In the genomic region with DNA sequence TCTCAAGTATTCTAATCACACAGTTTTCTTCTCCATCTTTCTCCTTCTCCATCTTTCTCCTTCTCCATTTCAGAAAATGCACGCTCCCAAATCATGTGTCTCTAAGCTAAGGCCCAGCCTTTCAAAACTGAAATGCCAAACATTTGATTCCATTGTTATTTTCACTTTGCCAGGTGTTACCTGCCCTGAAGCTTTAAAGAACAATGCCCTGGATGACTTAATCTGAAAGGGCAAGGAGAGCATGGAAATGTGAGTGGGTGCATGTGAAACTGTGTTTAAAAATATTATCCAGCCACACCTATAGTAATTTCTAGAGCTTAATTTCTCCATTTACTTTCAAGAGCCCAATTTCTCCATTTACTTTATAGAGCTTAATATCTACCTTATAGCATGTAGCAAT, we compare ENCODE assay signal across 22 cellular contexts. TPM values are rescaled to one million over a fixed set of nuclear protein-coding genes. Genes with fewer than 3 reads are reported as not detected.
DNase-seq lines count a peak whose midpoint lies in the region; ATAC-seq and TF ChIP-seq lines count a peak whose summit lies in the region.
"Had no signal": no experiment of that assay in that cellular context is flagged by ENCODE, and none has a peak within 500 bp of the region (broad histone marks: within the 10 kb centered on the region; RNA-seq: fewer than 3 reads in every experiment).

No MANE protein-coding gene starts in this region.

- H3K18ac ChIP-seq in mesendoderm (ENCODE audit: low read length): no peak overlapping the region

- no peak overlapping the region for H3K27ac ChIP-seq in HCT116 (ENCODE audit: low read depth, low read length)
- no peak overlapping the region for H3K27ac ChIP-seq in mesendoderm (ENCODE audit: low read depth, low read length)
- H3K27ac ChIP-seq: RWPE1, SK-N-MC had no signal

- TF ChIP-seq CTCF in HCT116 (IDR thresholded peaks at IDR 0.05 in 2 of 3, conservative IDR thresholded peaks at IDR 0.05 in 1 of 3; ENCODE audit: borderline replicate concordance in 1 of 3, insufficient read depth in 1 of 3, low read depth in 2 of 3, low read length in 2 of 3): no peak
- no peak for TF ChIP-seq CTCF in Calu3 (IDR thresholded peaks at IDR 0.05; ENCODE audit: unreplicated experiment)

- no TSS peak for BruUV-seq in HCT116 (replicated peaks; lab: Mats Ljungman, UMichigan)
- no TSS peak for BruUV-seq in Calu3 (replicated peaks; lab: Mats Ljungman, UMichigan)

- H3K79me2 ChIP-seq in HCT116 (ENCODE audit: insufficient read depth, low read length) (no peaks in the 10 kb centered on the region), mesendoderm (ENCODE audit: control insufficient read depth, insufficient read depth, low read length) (no peaks in the 10 kb centered on the region)

- RAD21 ChIA-PET in HCT116 (lab: Charles Lee; ENCODE audit: low non-redundant PET in 1 of 2, low total read pairs in 2 of 2, uncharacterized antibody in 2 of 2, unreplicated experiment in 2 of 2): no interaction called here

- H3K36me3 Mint-ChIP-seq in Calu3 (ENCODE audit: insufficient read depth, unreplicated experiment): no peaks in the 10 kb centered on the region
- H3K36me3 Mint-ChIP-seq: CD4-positive, CD25-positive, alpha-beta regulatory T cell had no signal

- WGBS in mesendoderm (ENCODE audit: extremely low coverage, insufficient coverage, low lambda C conversion rate): no CpG with 5 or more reads among the region's 1 CpG

- peaks cover 4% of the 10 kb centered on the region for H3K9me3 Mint-ChIP-seq in Calu3 (ENCODE audit: low read depth, unreplicated experiment)

- H2BK120ac ChIP-seq in mesendoderm (ENCODE audit: low read depth, low read length): no peak overlapping the region

- H2AK5ac ChIP-seq in mesendoderm (ENCODE audit: low read length): no peak overlapping the region

- H2AFZ ChIP-seq in HCT116 (ENCODE audit: low read depth, low read length, poor library complexity, severe bottlenecking): peak overlapping the region; percentile 46

- no peak for ATAC-seq in HCT116
- ATAC-seq: GM12878, T-helper 17 cell had no signal

- no peak overlapping the region for H3K4ac ChIP-seq in mesendoderm (ENCODE audit: low read depth, low read length)

- H3K23ac ChIP-seq in mesendoderm (ENCODE audit: low read length): no peak overlapping the region

- no peak overlapping the region for H4K8ac ChIP-seq in mesendoderm (ENCODE audit: low read depth, low read length)

- H3K9me2 ChIP-seq in HCT116 (ENCODE audit: insufficient read depth): no peaks in the 10 kb centered on the region

- no peaks in the 10 kb centered on the region for H3K27me3 Mint-ChIP-seq in Calu3 (ENCODE audit: unreplicated experiment)

- intact Hi-C loops in HCT116 (cut with micrococcal nuclease) (no loop called here), Calu3 (cut with micrococcal nuclease; ENCODE audit: unreplicated experiment) (no loop called here)

- H3K4me1 ChIP-seq in HCT116 (ENCODE audit: control insufficient read depth in 1 of 2, insufficient read depth in 2 of 2, low read length in 2 of 2): no peaks in the 10 kb centered on the region
- no peaks in the 10 kb centered on the region for H3K4me1 ChIP-seq in mesendoderm (ENCODE audit: control insufficient read depth, low read depth, low read length)
- H3K4me1 ChIP-seq: HAP-1 had no signal

- no peak overlapping the region for H3K9ac ChIP-seq in HCT116 (ENCODE audit: low read length)
- no peak overlapping the region for H3K9ac ChIP-seq in mesendoderm (ENCODE audit: low read length)

- no peaks in the 10 kb centered on the region for H3K27me3 ChIP-seq in HCT116 (ENCODE audit: insufficient read depth, low read length)
- no peaks in the 10 kb centered on the region for H3K27me3 ChIP-seq in mesendoderm (ENCODE audit: insufficient read depth, low read length, poor library complexity)

- no peak overlapping the region for H3K4me3 ChIP-seq in HCT116 (replicated peaks in 1 of 2; ENCODE audit: low read depth in 1 of 2, low read length in 2 of 2)
- no peak overlapping the region for H3K4me3 ChIP-seq in mesendoderm (ENCODE audit: low read length)
- H3K4me3 ChIP-seq: GM12878, HAP-1, SK-N-MC had no signal

- no peak overlapping the region for H3K27ac Mint-ChIP-seq in Calu3 (ENCODE audit: unreplicated experiment)
- H3K27ac Mint-ChIP-seq: CD4-positive, CD25-positive, alpha-beta regulatory T cell had no signal

- CTCF ChIA-PET in HCT116 (lab: Charles Lee) (interaction anchor here (1.3 kb wide), 1 partner anchor 64 kb away, joined by 3 read pairs; no protein-coding TSS in a partner anchor), Calu3 (lab: Charles Lee) (no interaction called here)

- no peaks in the 10 kb centered on the region for H3K79me1 ChIP-seq in mesendoderm (ENCODE audit: low read length)

- DNase-seq in NCI-H345 (lab: John Stamatoyannopoulos, UW) (peak; percentile 39), NCI-H345 treated with DMSO at 0.1 percent for 48 hours (lab: John Stamatoyannopoulos, UW; ENCODE audit: unreplicated experiment) (no peak), HCT116 (ENCODE audit: low read depth, low spot score) (no peak), NCI-H774 (lab: John Stamatoyannopoulos, UW) (peak; percentile 44), mesendoderm (peak; percentile 18), Calu3 (no peak), AML-193 (lab: John Stamatoyannopoulos, UW) (no peak)
- DNase-seq: CD4-positive, CD25-positive, alpha-beta regulatory T cell; DND-41; KG1; NCI-H1092 treated with DMSO at 0.1 percent for 48 hours; NCI-H1694 treated with DMSO at 0.1 percent for 48 hours; NCI-H2081 treated with DMSO at 0.1 percent for 48 hours; NCI-H226; NCI-H526; SHP77 treated with DMSO at 0.1 percent for 48 hours; SW 1271; T-helper 17 cell had no signal

- no peaks in the 10 kb centered on the region for H4K20me1 ChIP-seq in HCT116 (ENCODE audit: insufficient read depth)

- H3K4me2 ChIP-seq in HCT116 (ENCODE audit: low read length) (no peak overlapping the region), mesendoderm (ENCODE audit: low read length) (no peak overlapping the region)

- H3K36me3 ChIP-seq in HCT116 (ENCODE audit: control insufficient read depth in 1 of 2, insufficient read depth in 2 of 2, low read length in 2 of 2) (no peaks in the 10 kb centered on the region), mesendoderm (ENCODE audit: control insufficient read depth, insufficient read depth, low read length) (no peaks in the 10 kb centered on the region)
- H3K36me3 ChIP-seq: HAP-1 had no signal

- no peaks in the 10 kb centered on the region for H3K9me3 ChIP-seq in HCT116 (ENCODE audit: control insufficient read depth in 1 of 2, insufficient read depth in 1 of 2, low read depth in 1 of 2, low read length in 2 of 2)
- H3K9me3 ChIP-seq: HAP-1 had no signal

- no peak overlapping the region for H2BK5ac ChIP-seq in mesendoderm (ENCODE audit: low read length)

- POLR2A ChIA-PET in HCT116 (lab: Charles Lee): no interaction called here

- no peak for TF ChIP-seq POLR2A in HCT116 (IDR thresholded peaks at IDR 0.05; ENCODE audit: borderline replicate concordance, extremely low read depth, insufficient read depth, insufficient read length)

- H3K4me1 Mint-ChIP-seq in Calu3 (ENCODE audit: low read depth, unreplicated experiment): peaks cover 8% of the 10 kb centered on the region

- no peak overlapping the region for H4K5ac ChIP-seq in mesendoderm (ENCODE audit: low read length)

- H3K4me3 Mint-ChIP-seq in Calu3 (ENCODE audit: low read depth, unreplicated experiment): no peak overlapping the region
- H3K4me3 Mint-ChIP-seq: CD4-positive, CD25-positive, alpha-beta regulatory T cell; T-helper 17 cell had no signal

- no peak overlapping the region for H2BK15ac ChIP-seq in mesendoderm (replicated peaks; ENCODE audit: low read depth)

- no peak for TF ChIP-seq RAD21 in HCT116 (IDR thresholded peaks at IDR 0.05; ENCODE audit: low read depth)

- no peak overlapping the region for H3K56ac ChIP-seq in mesendoderm (ENCODE audit: low read length)

TF ChIP-seq in HCT116, 20 proteins besides CTCF, POLR2A, EP300 and RAD21 (continues in another document):
- TF ChIP-seq EZH2phosphoT487 (IDR thresholded peaks at IDR 0.05; ENCODE audit: borderline replicate concordance) (no peak), ELF1 (IDR thresholded peaks at IDR 0.05; ENCODE audit: borderline replicate concordance, low read depth) (no peak)
- TF ChIP-seq, protein P1, sequence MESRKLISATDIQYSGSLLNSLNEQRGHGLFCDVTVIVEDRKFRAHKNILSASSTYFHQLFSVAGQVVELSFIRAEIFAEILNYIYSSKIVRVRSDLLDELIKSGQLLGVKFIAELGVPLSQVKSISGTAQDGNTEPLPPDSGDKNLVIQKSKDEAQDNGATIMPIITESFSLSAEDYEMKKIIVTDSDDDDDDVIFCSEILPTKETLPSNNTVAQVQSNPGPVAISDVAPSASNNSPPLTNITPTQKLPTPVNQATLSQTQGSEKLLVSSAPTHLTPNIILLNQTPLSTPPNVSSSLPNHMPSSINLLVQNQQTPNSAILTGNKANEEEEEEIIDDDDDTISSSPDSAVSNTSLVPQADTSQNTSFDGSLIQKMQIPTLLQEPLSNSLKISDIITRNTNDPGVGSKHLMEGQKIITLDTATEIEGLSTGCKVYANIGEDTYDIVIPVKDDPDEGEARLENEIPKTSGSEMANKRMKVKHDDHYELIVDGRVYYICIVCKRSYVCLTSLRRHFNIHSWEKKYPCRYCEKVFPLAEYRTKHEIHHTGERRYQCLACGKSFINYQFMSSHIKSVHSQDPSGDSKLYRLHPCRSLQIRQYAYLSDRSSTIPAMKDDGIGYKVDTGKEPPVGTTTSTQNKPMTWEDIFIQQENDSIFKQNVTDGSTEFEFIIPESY (IDR thresholded peaks at IDR 0.05; ENCODE audit: extremely low read depth, insufficient replicate concordance, low read length): no peak

RNA-seq across cellular contexts. Expression of a gene that starts 42.4 kb away (rescaled TPM):
- 72.0 TPM for total RNA-seq in HCT116 (2021; ENCODE audit: unreplicated experiment)
- polyA plus RNA-seq in HCT116 (2012): 46.5 and 56.0 TPM in 2 replicates
- polyA plus RNA-seq in mesendoderm (2013, experiment 1 of 2): 30.6 TPM
- 30.7 TPM for polyA plus RNA-seq in mesendoderm (2013, experiment 2 of 2)
- total RNA-seq in Calu3 (2022): 45.7 and 45.9 TPM in 2 replicates

Comparison
In these comparisons a context has a peak if more than half of its experiments do, and no peak if none do; other contexts are left out.
1. DNase-seq: peak in NCI-H345 (single experiment), NCI-H774 (single experiment) and mesendoderm (single experiment); none in NCI-H345 treated with DMSO at 0.1 percent for 48 hours (single experiment), HCT116 (single experiment), Calu3 (single experiment) and AML-193 (0 of 2).